Comparison of ENCODE assay signal across 1 cellular context in the genomic region with DNA sequence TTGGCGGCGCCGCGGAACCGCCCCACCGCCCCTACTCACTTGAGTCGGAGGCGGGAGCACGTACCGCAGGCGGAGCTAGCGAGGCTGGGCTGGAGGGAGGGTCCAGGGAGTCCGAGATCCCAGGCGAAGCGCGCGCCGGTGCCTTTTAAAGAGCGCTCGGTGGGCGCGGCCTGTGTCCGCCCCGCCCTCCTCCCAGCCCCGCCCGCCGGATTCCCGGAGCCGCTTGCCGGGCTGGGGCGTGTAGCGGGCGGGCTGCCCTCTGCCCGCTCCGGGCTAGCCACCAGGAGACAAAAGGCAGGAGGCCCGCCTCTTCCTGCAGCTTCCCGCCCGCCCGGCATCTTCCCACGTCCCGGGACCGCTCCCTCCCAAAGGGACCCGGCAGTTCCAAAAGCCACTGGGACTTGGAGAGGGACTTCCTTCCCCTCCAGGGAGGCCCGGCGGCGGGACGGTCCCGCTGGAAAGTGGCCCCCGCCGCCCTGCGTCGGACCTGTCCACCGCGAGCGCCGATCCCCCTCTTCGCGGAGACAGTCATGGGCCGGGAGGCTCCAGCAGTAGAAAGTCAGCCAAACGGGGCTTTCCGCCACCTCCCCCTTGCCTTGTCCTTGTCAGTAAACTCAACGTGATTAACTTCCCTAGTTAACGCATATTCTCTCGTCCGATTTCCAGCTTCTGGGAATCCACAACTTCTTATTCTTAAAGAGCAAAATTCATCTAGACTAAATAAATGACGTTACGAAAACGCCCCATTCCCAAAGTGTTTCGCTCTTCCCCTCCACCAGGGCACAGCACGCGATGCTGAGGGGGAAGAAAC.
TF ChIP-seq lines count a peak whose summit lies in the region.

A gene (minus strand): TSS at position 121 of the 811 bp plus-strand sequence. CDS start 12,759 bp downstream, outside the sequence.

TF ChIP-seq in HCT116, 20 proteins besides CTCF, POLR2A, EP300 and RAD21 (continued from another document):
- TF ChIP-seq, protein P1, sequence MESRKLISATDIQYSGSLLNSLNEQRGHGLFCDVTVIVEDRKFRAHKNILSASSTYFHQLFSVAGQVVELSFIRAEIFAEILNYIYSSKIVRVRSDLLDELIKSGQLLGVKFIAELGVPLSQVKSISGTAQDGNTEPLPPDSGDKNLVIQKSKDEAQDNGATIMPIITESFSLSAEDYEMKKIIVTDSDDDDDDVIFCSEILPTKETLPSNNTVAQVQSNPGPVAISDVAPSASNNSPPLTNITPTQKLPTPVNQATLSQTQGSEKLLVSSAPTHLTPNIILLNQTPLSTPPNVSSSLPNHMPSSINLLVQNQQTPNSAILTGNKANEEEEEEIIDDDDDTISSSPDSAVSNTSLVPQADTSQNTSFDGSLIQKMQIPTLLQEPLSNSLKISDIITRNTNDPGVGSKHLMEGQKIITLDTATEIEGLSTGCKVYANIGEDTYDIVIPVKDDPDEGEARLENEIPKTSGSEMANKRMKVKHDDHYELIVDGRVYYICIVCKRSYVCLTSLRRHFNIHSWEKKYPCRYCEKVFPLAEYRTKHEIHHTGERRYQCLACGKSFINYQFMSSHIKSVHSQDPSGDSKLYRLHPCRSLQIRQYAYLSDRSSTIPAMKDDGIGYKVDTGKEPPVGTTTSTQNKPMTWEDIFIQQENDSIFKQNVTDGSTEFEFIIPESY (IDR thresholded peaks at IDR 0.05; ENCODE audit: extremely low read depth, insufficient replicate concordance, low read length): no peak
- TF ChIP-seq ZNF274 (IDR thresholded peaks at IDR 0.05; ENCODE audit: low read depth, low read length): no peak
- TF ChIP-seq SP1 (IDR thresholded peaks at IDR 0.05; ENCODE audit: low read depth): no peak; the same call in none of the 2 replicates
- TF ChIP-seq JUND (IDR thresholded peaks at IDR 0.05): no peak
- TF ChIP-seq FOSL1 (IDR thresholded peaks at IDR 0.05; ENCODE audit: low read depth): no peak
- no peak for TF ChIP-seq SRF (IDR thresholded peaks at IDR 0.05; ENCODE audit: low read depth)
- TF ChIP-seq EZH2phosphoT487 (IDR thresholded peaks at IDR 0.05; ENCODE audit: borderline replicate concordance): no peak
- TF ChIP-seq, protein P2, sequence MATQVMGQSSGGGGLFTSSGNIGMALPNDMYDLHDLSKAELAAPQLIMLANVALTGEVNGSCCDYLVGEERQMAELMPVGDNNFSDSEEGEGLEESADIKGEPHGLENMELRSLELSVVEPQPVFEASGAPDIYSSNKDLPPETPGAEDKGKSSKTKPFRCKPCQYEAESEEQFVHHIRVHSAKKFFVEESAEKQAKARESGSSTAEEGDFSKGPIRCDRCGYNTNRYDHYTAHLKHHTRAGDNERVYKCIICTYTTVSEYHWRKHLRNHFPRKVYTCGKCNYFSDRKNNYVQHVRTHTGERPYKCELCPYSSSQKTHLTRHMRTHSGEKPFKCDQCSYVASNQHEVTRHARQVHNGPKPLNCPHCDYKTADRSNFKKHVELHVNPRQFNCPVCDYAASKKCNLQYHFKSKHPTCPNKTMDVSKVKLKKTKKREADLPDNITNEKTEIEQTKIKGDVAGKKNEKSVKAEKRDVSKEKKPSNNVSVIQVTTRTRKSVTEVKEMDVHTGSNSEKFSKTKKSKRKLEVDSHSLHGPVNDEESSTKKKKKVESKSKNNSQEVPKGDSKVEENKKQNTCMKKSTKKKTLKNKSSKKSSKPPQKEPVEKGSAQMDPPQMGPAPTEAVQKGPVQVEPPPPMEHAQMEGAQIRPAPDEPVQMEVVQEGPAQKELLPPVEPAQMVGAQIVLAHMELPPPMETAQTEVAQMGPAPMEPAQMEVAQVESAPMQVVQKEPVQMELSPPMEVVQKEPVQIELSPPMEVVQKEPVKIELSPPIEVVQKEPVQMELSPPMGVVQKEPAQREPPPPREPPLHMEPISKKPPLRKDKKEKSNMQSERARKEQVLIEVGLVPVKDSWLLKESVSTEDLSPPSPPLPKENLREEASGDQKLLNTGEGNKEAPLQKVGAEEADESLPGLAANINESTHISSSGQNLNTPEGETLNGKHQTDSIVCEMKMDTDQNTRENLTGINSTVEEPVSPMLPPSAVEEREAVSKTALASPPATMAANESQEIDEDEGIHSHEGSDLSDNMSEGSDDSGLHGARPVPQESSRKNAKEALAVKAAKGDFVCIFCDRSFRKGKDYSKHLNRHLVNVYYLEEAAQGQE (IDR thresholded peaks at IDR 0.05; ENCODE audit: low read depth): no peak
- no peak for TF ChIP-seq ZFX (IDR thresholded peaks at IDR 0.05)
- TF ChIP-seq, protein P3, sequence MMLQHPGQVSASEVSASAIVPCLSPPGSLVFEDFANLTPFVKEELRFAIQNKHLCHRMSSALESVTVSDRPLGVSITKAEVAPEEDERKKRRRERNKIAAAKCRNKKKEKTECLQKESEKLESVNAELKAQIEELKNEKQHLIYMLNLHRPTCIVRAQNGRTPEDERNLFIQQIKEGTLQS (IDR thresholded peaks at IDR 0.05): no peak
- TF ChIP-seq ELF1 (IDR thresholded peaks at IDR 0.05; ENCODE audit: borderline replicate concordance, low read depth): no peak
